8 cellular contexts compared by ENCODE assay signal in the genomic region with DNA sequence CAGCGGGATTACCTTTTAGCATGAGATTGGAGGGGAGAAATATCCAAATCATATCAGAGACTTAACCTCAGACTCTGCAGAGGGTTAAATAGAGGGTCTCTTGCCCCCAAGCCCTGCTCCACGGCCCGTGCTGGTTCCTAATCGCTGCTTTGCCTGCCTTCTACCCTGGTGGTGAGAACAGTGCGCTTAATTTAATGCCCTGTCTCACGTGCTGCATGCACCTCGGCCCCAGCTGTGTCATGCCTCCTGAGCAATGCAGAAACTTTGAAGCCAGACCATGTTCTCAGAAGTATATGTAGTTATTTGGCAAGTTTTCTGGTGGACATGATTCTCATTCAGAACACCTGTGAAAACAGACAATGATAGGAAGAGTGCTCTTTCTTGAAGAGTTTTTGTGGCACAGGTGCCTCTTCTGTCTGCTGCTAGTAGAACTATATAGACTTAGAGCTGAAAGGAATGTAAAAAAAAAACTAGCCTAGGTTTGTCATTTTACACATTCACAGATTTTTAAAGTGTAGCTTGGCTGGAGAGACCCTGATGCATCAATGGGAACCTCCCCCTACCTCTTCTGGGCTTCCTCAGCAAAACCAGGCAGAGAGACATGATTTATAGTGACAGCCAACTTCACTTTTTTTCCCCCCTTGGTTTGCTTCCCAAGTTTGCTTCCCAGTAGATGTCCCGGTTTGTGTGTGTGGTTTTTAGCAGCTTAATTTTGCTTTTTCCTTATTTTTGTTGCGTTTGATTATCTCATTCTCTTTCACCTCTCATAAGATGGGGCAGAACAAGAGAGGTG. TPM values are rescaled to one million over a fixed set of nuclear protein-coding genes. Genes with fewer than 3 reads are reported as not detected.
A peak's percentile ranks its signal among the peaks of the same experiment; 100 is the strongest.
DNase-seq lines count a peak whose midpoint lies in the region; ATAC-seq and TF ChIP-seq lines count a peak whose summit lies in the region.

No MANE protein-coding gene starts in this region.

- H4K5ac ChIP-seq in IMR-90 (ENCODE audit: low read depth, low read length): no peak overlapping the region

- intact Hi-C loops in IMR-90 (cut with micrococcal nuclease) (no loop called here), posterior vena cava (cut with DNase I) (no loop called here)

- H3K27ac ChIP-seq in IMR-90 (ENCODE audit: insufficient read depth, low read length): no peak overlapping the region

- no peak overlapping the region for H3K4ac ChIP-seq in IMR-90 (ENCODE audit: low read depth, low read length)

- WGBS in IMR-90 (ENCODE audit: extremely low coverage in 2 of 2, insufficient read length in 1 of 2), 2 experiments: 35% methylated on average over 4 of the region's 9 CpGs; no CpG with 5 or more reads in 1 of the 2 experiments

- no peak for TF ChIP-seq CTCF in IMR-90 (conservative IDR thresholded peaks at IDR 0.05; ENCODE audit: low read depth, low read length)
- TF ChIP-seq CTCF in epithelial cell of proximal tubule (conservative IDR thresholded peaks at IDR 0.05; ENCODE audit: low read depth, low read length): peak; percentile 32

- peak; percentile 63 for DNase-seq in DMS53 (lab: John Stamatoyannopoulos, UW)
- DNase-seq in DMS53 treated with DMSO at 0.1 percent for 48 hours (lab: John Stamatoyannopoulos, UW; ENCODE audit: unreplicated experiment): no peak
- DNase-seq in IMR-90: peak; percentile 33
- peak; percentile 46 to 48 for DNase-seq in activated CD4-positive, alpha-beta T cell treated with anti-CD3 and anti-CD28 coated beads, Interleukin-2, amount 50 U/mL, for 4 hours
- DNase-seq in epithelial cell of proximal tubule (ENCODE audit: low read depth): no peak
- peak; percentile 60 for DNase-seq in retina
- no peak for DNase-seq in posterior vena cava (ENCODE audit: low spot score)

- peak overlapping the region; percentile 25 for H3K4me3 ChIP-seq in IMR-90 (ENCODE audit: insufficient read depth, low read depth, low read length)
- H3K4me3 ChIP-seq in epithelial cell of proximal tubule (ENCODE audit: low read depth, low read length): peak overlapping the region; percentile 88

- no peak overlapping the region for H2BK5ac ChIP-seq in IMR-90 (ENCODE audit: low read depth, low read length, poor library complexity, severe bottlenecking)

- no peak overlapping the region for H2AFZ ChIP-seq in IMR-90 (replicated peaks; ENCODE audit: low read length, poor library complexity)

- TF ChIP-seq POLR2A in IMR-90 (IDR thresholded peaks at IDR 0.05; ENCODE audit: low read depth, low read length): no peak

- H3K14ac ChIP-seq in IMR-90 (replicated peaks; ENCODE audit: low read depth, low read length): no peak overlapping the region

- no peaks in the 10 kb centered on the region; the same call in 1 of the 2 replicates for H3K36me3 ChIP-seq in IMR-90 (ENCODE audit: control insufficient read depth, insufficient read depth, low read length)

- H3K79me1 ChIP-seq in IMR-90 (ENCODE audit: low read depth in 1 of 2, low read length in 2 of 2): peaks cover 35 to 70% of the 10 kb centered on the region in 2 experiments

- CTCF ChIA-PET in IMR-90 (lab: Yijun Ruan, JAX): no interaction called here

- no TSS peak for BruUV-seq in IMR-90 (replicated peaks; lab: Mats Ljungman, UMichigan)

- no peak overlapping the region for H4K8ac ChIP-seq in IMR-90 (ENCODE audit: low read depth in 2 of 2, low read length in 2 of 2)

- H3K56ac ChIP-seq in IMR-90 (ENCODE audit: extremely low read depth, insufficient read depth, low read length): no peak overlapping the region

- H3K9ac ChIP-seq in IMR-90 (ENCODE audit: low read depth, low read length): peak overlapping the region; percentile 49

- peaks cover 8% of the 10 kb centered on the region for H3K4me1 ChIP-seq in IMR-90 (ENCODE audit: control insufficient read depth, insufficient read depth, low read length)

- in situ Hi-C loops in IMR-90 (cut with MboI; ENCODE audit: low sequenced_read_pairs): loop anchor here (25.0 kb wide), 2 partner anchors 554 to 679 kb away; no protein-coding TSS in a partner anchor

- POLR2A ChIA-PET in IMR-90 (lab: Charles Lee; ENCODE audit: unreplicated experiment): no interaction called here

- H4K91ac ChIP-seq in IMR-90 (ENCODE audit: insufficient read depth, low read depth, low read length): no peak overlapping the region

- dilution Hi-C loops in IMR-90 (cut with HindIII; ENCODE audit: low sequenced_read_pairs, unreplicated experiment): no loop called here

- peak overlapping the region; percentile 73 for H3K4me2 ChIP-seq in IMR-90 (ENCODE audit: low read depth, low read length)

- H3K18ac ChIP-seq in IMR-90 (ENCODE audit: low read depth, low read length): no peak overlapping the region

- H2BK120ac ChIP-seq in IMR-90 (ENCODE audit: low read depth, low read length): no peak overlapping the region

- peak overlapping the region; percentile 44; the same call in 1 of the 2 replicates for H3K23ac ChIP-seq in IMR-90 (ENCODE audit: low read depth, low read length)

- H2AK5ac ChIP-seq in IMR-90 (ENCODE audit: low read depth, low read length): no peak overlapping the region

- no peaks in the 10 kb centered on the region for H3K27me3 ChIP-seq in IMR-90 (ENCODE audit: control insufficient read depth, insufficient read depth, low read length)

- H4K20me1 ChIP-seq in IMR-90 (ENCODE audit: insufficient read depth, low read length): peaks cover 43% of the 10 kb centered on the region

- no peak for TF ChIP-seq RAD21 in IMR-90 (IDR thresholded peaks at IDR 0.05; ENCODE audit: low read length)

- H2BK20ac ChIP-seq in IMR-90 (ENCODE audit: low read depth, low read length): no peak overlapping the region

- ATAC-seq in GM21619 (IDR thresholded peaks at IDR 0.05; ENCODE audit: unreplicated experiment) (peak; percentile 26), IMR-90 (ENCODE audit: low read depth) (no peak)

- H3K9me3 ChIP-seq in IMR-90 (ENCODE audit: control insufficient read depth, insufficient read depth, low read length): no peaks in the 10 kb centered on the region

- H2BK15ac ChIP-seq in IMR-90 (ENCODE audit: low read depth, low read length): no peak overlapping the region

- H3K9me1 ChIP-seq in IMR-90 (ENCODE audit: insufficient read depth, low read length): peaks cover 10% of the 10 kb centered on the region; the same call in 1 of the 2 replicates

- H2AK9ac ChIP-seq in IMR-90 (replicated peaks; ENCODE audit: low read depth, low read length, poor library complexity): no peak overlapping the region

TF ChIP-seq in IMR-90, 13 proteins besides CTCF, POLR2A, EP300 and RAD21:
- TF ChIP-seq MXI1 (IDR thresholded peaks at IDR 0.05; ENCODE audit: borderline replicate concordance, low read depth, low read length) (peak; percentile 52; the same call in 1 of the 2 replicates), RCOR1 (IDR thresholded peaks at IDR 0.05; ENCODE audit: insufficient replicate concordance, low read length) (no peak), CHD1 (IDR thresholded peaks at IDR 0.05; ENCODE audit: low read depth, low read length) (no peak), NFE2L2 (IDR thresholded peaks at IDR 0.05; ENCODE audit: low read depth, low read length) (no peak), FOS (IDR thresholded peaks at IDR 0.05; ENCODE audit: low read depth, low read length) (no peak), SMC3 (IDR thresholded peaks at IDR 0.05; ENCODE audit: low read depth, low read length) (no peak), CEBPB (IDR thresholded peaks at IDR 0.05; ENCODE audit: low read depth, low read length) (no peak), RFX5 (IDR thresholded peaks at IDR 0.05; ENCODE audit: low read depth, low read length) (no peak), MAFK (IDR thresholded peaks at IDR 0.05; ENCODE audit: low read depth, low read length) (no peak), MAZ (IDR thresholded peaks at IDR 0.05; ENCODE audit: borderline replicate concordance, low read depth, low read length) (no peak), BHLHE40 (IDR thresholded peaks at IDR 0.05; ENCODE audit: low read depth, low read length) (peak; percentile 90)
- TF ChIP-seq, protein P1, sequence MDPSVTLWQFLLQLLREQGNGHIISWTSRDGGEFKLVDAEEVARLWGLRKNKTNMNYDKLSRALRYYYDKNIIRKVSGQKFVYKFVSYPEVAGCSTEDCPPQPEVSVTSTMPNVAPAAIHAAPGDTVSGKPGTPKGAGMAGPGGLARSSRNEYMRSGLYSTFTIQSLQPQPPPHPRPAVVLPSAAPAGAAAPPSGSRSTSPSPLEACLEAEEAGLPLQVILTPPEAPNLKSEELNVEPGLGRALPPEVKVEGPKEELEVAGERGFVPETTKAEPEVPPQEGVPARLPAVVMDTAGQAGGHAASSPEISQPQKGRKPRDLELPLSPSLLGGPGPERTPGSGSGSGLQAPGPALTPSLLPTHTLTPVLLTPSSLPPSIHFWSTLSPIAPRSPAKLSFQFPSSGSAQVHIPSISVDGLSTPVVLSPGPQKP (IDR thresholded peaks at IDR 0.05; ENCODE audit: borderline replicate concordance, low read depth, low read length): no peak
- TF ChIP-seq, protein P2, sequence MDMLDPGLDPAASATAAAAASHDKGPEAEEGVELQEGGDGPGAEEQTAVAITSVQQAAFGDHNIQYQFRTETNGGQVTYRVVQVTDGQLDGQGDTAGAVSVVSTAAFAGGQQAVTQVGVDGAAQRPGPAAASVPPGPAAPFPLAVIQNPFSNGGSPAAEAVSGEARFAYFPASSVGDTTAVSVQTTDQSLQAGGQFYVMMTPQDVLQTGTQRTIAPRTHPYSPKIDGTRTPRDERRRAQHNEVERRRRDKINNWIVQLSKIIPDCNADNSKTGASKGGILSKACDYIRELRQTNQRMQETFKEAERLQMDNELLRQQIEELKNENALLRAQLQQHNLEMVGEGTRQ (IDR thresholded peaks at IDR 0.05; ENCODE audit: low read depth, low read length): peak; percentile 55

RNA-seq across cellular contexts. Expression of gene OTULIN, which starts 1.6 kb away (rescaled TPM):
- total RNA-seq in IMR-90 (2012; rRNA removed) (19.5 and 20.3 TPM in 2 replicates), epithelial cell of proximal tubule (32.9 and 39.4 TPM in 2 replicates), posterior vena cava (10 to 100 TPM; 24.6 to 26.9 TPM)
- polyA plus RNA-seq in IMR-90 (2012; rRNA removed): 5.9 and 6.9 TPM in 2 replicates
- 2.1 and 2.6 TPM in 2 replicates for polyA plus RNA-seq in IMR-90 (2012; cell fraction: cytosol; rRNA removed)
- polyA plus RNA-seq in IMR-90 (2012; cell fraction: nucleus; rRNA removed; ENCODE audit: low replicate concordance): 5.2 and 6.8 TPM in 2 replicates

Comparison
In these comparisons a context has a peak if more than half of its experiments do, and no peak if none do; other contexts are left out.
1. DNase-seq: peak in DMS53 (single experiment), IMR-90 (single experiment), activated CD4-positive, alpha-beta T cell treated with anti-CD3 and anti-CD28 coated beads, Interleukin-2, amount 50 U/mL, for 4 hours (2 of 2) and retina (single experiment); none in DMS53 treated with DMSO at 0.1 percent for 48 hours (single experiment), epithelial cell of proximal tubule (single experiment) and posterior vena cava (single experiment).